ENCODE assay signal across 14 cellular contexts in the genomic region with DNA sequence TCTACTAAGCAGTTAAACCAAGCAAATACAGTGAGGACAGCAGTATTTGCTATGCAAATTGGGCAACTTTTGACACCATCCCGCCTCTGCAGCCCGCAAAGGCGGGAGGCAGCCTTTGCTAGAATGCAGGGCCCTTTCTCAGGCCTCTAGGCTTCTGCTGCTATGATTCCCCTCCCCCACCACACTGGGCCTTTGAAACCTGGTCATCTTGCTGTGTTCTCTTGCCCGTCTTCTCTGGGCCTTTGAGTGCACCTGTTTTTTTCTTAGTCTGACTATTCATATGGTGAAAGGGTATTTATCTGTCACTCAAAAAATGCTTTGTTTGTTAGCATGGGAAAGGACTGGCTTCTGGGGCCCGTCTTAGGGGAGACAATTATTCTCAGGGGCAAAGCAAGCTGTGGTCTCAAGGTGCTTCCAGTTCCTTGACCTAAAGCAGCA.
DNase-seq lines count a peak whose midpoint lies in the region; ATAC-seq and TF ChIP-seq lines count a peak whose summit lies in the region.
"Had no signal": no experiment of that assay in that cellular context is flagged by ENCODE, and none has a peak within 500 bp of the region (broad histone marks: within the 10 kb centered on the region; RNA-seq: fewer than 3 reads in every experiment).

No MANE protein-coding gene starts in this region.

- POLR2A ChIA-PET in HEK293T (lab: Yijun Ruan, JAX), result no interaction called here

- CTCF ChIA-PET in HEK293T (lab: Yijun Ruan, JAX), result no interaction called here

- H3K27ac ChIP-seq in 22Rv1, result peak overlapping the region; percentile 41
- H3K27ac ChIP-seq: tibial artery had no signal

- DNase-seq in RPMI8226 (peak; percentile 45), HEK293T (ENCODE audit: extremely low spot score) (no peak), amniotic stem cell (lab: John Stamatoyannopoulos, UW) (no peak), COLO668 (lab: John Stamatoyannopoulos, UW; ENCODE audit: unreplicated experiment) (no peak)
- DNase-seq: amygdala, DMS 273 treated with DMSO at 0.1 percent for 48 hours, NCI-H1092 treated with DMSO at 0.1 percent for 48 hours, right cardiac atrium, T-helper 2 cell, tibial artery had no signal

- ATAC-seq in GM19452 (IDR thresholded peaks at IDR 0.05; ENCODE audit: unreplicated experiment), result peak; percentile 72
- peak; percentile 71 for ATAC-seq in HG02885 (IDR thresholded peaks at IDR 0.05; ENCODE audit: poor library complexity, unreplicated experiment)
- no peak for ATAC-seq in GM19324 (IDR thresholded peaks at IDR 0.05; ENCODE audit: low FRiP score, unreplicated experiment)
- ATAC-seq: right cardiac atrium had no signal

- TF ChIP-seq CTCF in 22Rv1 (IDR thresholded peaks at IDR 0.05), result no peak

TF ChIP-seq in HEK293T, 16 proteins besides CTCF, POLR2A, EP300 and RAD21:
- TF ChIP-seq PKNOX1 (IDR thresholded peaks at IDR 0.05) (no peak), ZNF384 (IDR thresholded peaks at IDR 0.05) (no peak), NFRKB (IDR thresholded peaks at IDR 0.05) (no peak), TARDBP (IDR thresholded peaks at IDR 0.05) (no peak), ARNT (IDR thresholded peaks at IDR 0.05) (no peak), BHLHE40 (IDR thresholded peaks at IDR 0.05; ENCODE audit: borderline replicate concordance) (no peak), CTBP1 (IDR thresholded peaks at IDR 0.05; ENCODE audit: borderline replicate concordance) (no peak), L3MBTL2 (conservative IDR thresholded peaks at IDR 0.05) (no peak)
